In genomic region chr6:134352786-134353480, GRCh38 we compare ENCODE assay signal across 9 cellular contexts. TPM values are rescaled to one million over a fixed set of nuclear protein-coding genes. Genes with fewer than 3 reads are reported as not detected.
A peak's percentile ranks its signal among the peaks of the same experiment; 100 is the strongest.
DNase-seq lines count a peak whose midpoint lies in the region; ATAC-seq and TF ChIP-seq lines count a peak whose summit lies in the region.
"Had no signal": no experiment of that assay in that cellular context is flagged by ENCODE, and none has a peak within 500 bp of the region (broad histone marks: within the 10 kb centered on the region; RNA-seq: fewer than 3 reads in every experiment).

No MANE protein-coding gene starts in this region.

- POLR2A ChIA-PET in CD4-positive, alpha-beta T cell (lab: Charles Lee), result interaction anchor here (0.7 to 2.7 kb wide), 5 partner anchors 18 to 175 kb away, joined by 3 to 7 read pairs (median 3); partner anchors contain the start of gene SGK1

- no peaks in the 10 kb centered on the region for H3K36me3 Mint-ChIP-seq in CD4-positive, alpha-beta T cell (ENCODE audit: low read depth)
- peaks cover 3% of the 10 kb centered on the region for H3K36me3 Mint-ChIP-seq in activated naive CD8-positive, alpha-beta T cell
- H3K36me3 Mint-ChIP-seq in endodermal cell (ENCODE audit: low read depth), result no peaks in the 10 kb centered on the region
- no peaks in the 10 kb centered on the region for H3K36me3 Mint-ChIP-seq in natural killer cell treated with Interleukin-12 subunit alpha and Interleukin-12 subunit beta and Interleukin-15 and Interleukin-18, amount 100 ng/mL, for 72 hours

- H3K27ac ChIP-seq in CD4-positive, alpha-beta T cell (ENCODE audit: low read depth, low read length), result no peak overlapping the region
- no peak overlapping the region for H3K27ac ChIP-seq in endodermal cell (ENCODE audit: low read depth, low read length)

- no peak overlapping the region for H3K4me3 Mint-ChIP-seq in CD4-positive, alpha-beta T cell
- peak overlapping the region; percentile 71 for H3K4me3 Mint-ChIP-seq in activated naive CD8-positive, alpha-beta T cell
- no peak overlapping the region for H3K4me3 Mint-ChIP-seq in endodermal cell
- H3K4me3 Mint-ChIP-seq in natural killer cell treated with Interleukin-12 subunit alpha and Interleukin-12 subunit beta and Interleukin-15 and Interleukin-18, amount 100 ng/mL, for 72 hours, result no peak overlapping the region

- H3K27me3 ChIP-seq in CD4-positive, alpha-beta T cell (ENCODE audit: control insufficient read depth, insufficient read depth, low read length), result no peaks in the 10 kb centered on the region
- H3K27me3 ChIP-seq in endodermal cell (ENCODE audit: control insufficient read depth, insufficient read depth, low read length, poor library complexity, severe bottlenecking), result peaks cover 33% of the 10 kb centered on the region

- no peaks in the 10 kb centered on the region for H3K27me3 Mint-ChIP-seq in CD4-positive, alpha-beta T cell
- H3K27me3 Mint-ChIP-seq in activated naive CD8-positive, alpha-beta T cell, result no peaks in the 10 kb centered on the region
- H3K27me3 Mint-ChIP-seq in endodermal cell (ENCODE audit: insufficient read depth), result peaks cover 24% of the 10 kb centered on the region
- peaks cover 2 to 7% of the 10 kb centered on the region in 2 donors for H3K27me3 Mint-ChIP-seq in natural killer cell treated with Interleukin-12 subunit alpha and Interleukin-12 subunit beta and Interleukin-15 and Interleukin-18, amount 100 ng/mL, for 72 hours

- no peak for ATAC-seq in CD4-positive, alpha-beta T cell (ENCODE audit: poor library complexity)
- no peak for ATAC-seq in natural killer cell treated with Interleukin-12 subunit alpha and Interleukin-12 subunit beta and Interleukin-15 and Interleukin-18, amount 100 ng/mL, for 72 hours

- peaks cover 27% of the 10 kb centered on the region for H3K4me1 Mint-ChIP-seq in CD4-positive, alpha-beta T cell (ENCODE audit: low read depth)
- H3K4me1 Mint-ChIP-seq in activated naive CD8-positive, alpha-beta T cell (ENCODE audit: low read depth), result peaks cover 26% of the 10 kb centered on the region
- peaks cover 5% of the 10 kb centered on the region for H3K4me1 Mint-ChIP-seq in endodermal cell
- H3K4me1 Mint-ChIP-seq in natural killer cell treated with Interleukin-12 subunit alpha and Interleukin-12 subunit beta and Interleukin-15 and Interleukin-18, amount 100 ng/mL, for 72 hours (ENCODE audit: low read depth in 2 of 2), result peaks cover 0 to 3% of the 10 kb centered on the region in 2 donors

- no peak for DNase-seq in CD4-positive, alpha-beta T cell
- DNase-seq in LHCN-M2 (ENCODE audit: low read depth) (peak; percentile 86), myocyte (ENCODE audit: low read depth) (peak; percentile 61), cerebellar nuclear complex (lab: John Stamatoyannopoulos, UW) (no peak), NCI-H82 treated with DMSO at 0.1 percent for 48 hours (lab: John Stamatoyannopoulos, UW; ENCODE audit: unreplicated experiment) (no peak), endodermal cell (no peak)
- no peak for DNase-seq in natural killer cell treated with Interleukin-12 subunit alpha and Interleukin-12 subunit beta and Interleukin-15 and Interleukin-18, amount 100 ng/mL, for 72 hours (ENCODE audit: low spot score)
- DNase-seq: RPMI8226 had no signal

- H3K4me3 ChIP-seq in endodermal cell (ENCODE audit: low read length), result no peak overlapping the region

- H3K36me3 ChIP-seq in endodermal cell (ENCODE audit: control insufficient read depth, insufficient read depth, low read length), result no peaks in the 10 kb centered on the region

- CTCF ChIA-PET in CD4-positive, alpha-beta T cell (lab: Charles Lee), result interaction anchor here (1.1 kb wide), 1 partner anchor 288 kb away, joined by 3 read pairs; no protein-coding TSS in a partner anchor

- peak overlapping the region; percentile 84 for H3K27ac Mint-ChIP-seq in CD4-positive, alpha-beta T cell
- peak overlapping the region; percentile 83 for H3K27ac Mint-ChIP-seq in activated naive CD8-positive, alpha-beta T cell
- H3K27ac Mint-ChIP-seq in endodermal cell, result no peak overlapping the region
- peak overlapping the region in 1 of 2 donors; percentile 44 for H3K27ac Mint-ChIP-seq in natural killer cell treated with Interleukin-12 subunit alpha and Interleukin-12 subunit beta and Interleukin-15 and Interleukin-18, amount 100 ng/mL, for 72 hours

- H3K4me1 ChIP-seq in endodermal cell (ENCODE audit: control insufficient read depth, insufficient read depth, low read length), result no peaks in the 10 kb centered on the region

- no peak for TF ChIP-seq CTCF in CD4-positive, alpha-beta T cell (IDR thresholded peaks at IDR 0.05)
- TF ChIP-seq CTCF in endodermal cell (conservative IDR thresholded peaks at IDR 0.05), result no peak

- WGBS in endodermal cell (ENCODE audit: insufficient coverage in 1 of 2, insufficient read length in 1 of 2), 2 experiments, result 76 to 83% methylated on average over 1 to 4 of the region's 4 CpGs

- intact Hi-C loops in CD4-positive, alpha-beta T cell (cut with DNase I, micrococcal nuclease), result loop anchor here in 1 of 2 experiments (10.0 kb wide), 1 partner anchor 108 kb away; no protein-coding TSS in a partner anchor

- H3K9me3 ChIP-seq in CD4-positive, alpha-beta T cell (ENCODE audit: control insufficient read depth, low read length), result peaks cover 11% of the 10 kb centered on the region
- H3K9me3 ChIP-seq in endodermal cell (ENCODE audit: control insufficient read depth, low read length), result peaks cover 14% of the 10 kb centered on the region

- no peak overlapping the region for H3K9ac ChIP-seq in endodermal cell (ENCODE audit: extremely low read depth, low read length, poor library complexity, severe bottlenecking)

- H3K9me3 Mint-ChIP-seq in CD4-positive, alpha-beta T cell, result peaks cover 3% of the 10 kb centered on the region
- H3K9me3 Mint-ChIP-seq in activated naive CD8-positive, alpha-beta T cell (ENCODE audit: low read depth), result peaks cover 3% of the 10 kb centered on the region
- H3K9me3 Mint-ChIP-seq in endodermal cell, result peaks cover 23% of the 10 kb centered on the region
- peaks cover 3% of the 10 kb centered on the region for H3K9me3 Mint-ChIP-seq in natural killer cell treated with Interleukin-12 subunit alpha and Interleukin-12 subunit beta and Interleukin-15 and Interleukin-18, amount 100 ng/mL, for 72 hours

RNA-seq across cellular contexts. Expression of gene SGK1, which starts 35.0 kb away (rescaled TPM):
- 100 to 1,000 TPM; 117 to 120 TPM for total RNA-seq in CD4-positive, alpha-beta T cell
- total RNA-seq in LHCN-M2 (2014; rRNA removed), result 11.5 and 14.9 TPM in 2 replicates
- polyA plus RNA-seq in LHCN-M2 (2012), result 25.2 TPM
- 16.7 and 28.0 TPM in 2 replicates for total RNA-seq in myocyte
- 30.9 TPM for polyA plus RNA-seq in myocyte (2012)
- 10 to 100 TPM in 1 of 2 donors, 1 to 10 TPM in 1; 9.7 to 13.0 TPM for total RNA-seq in endodermal cell
- polyA plus RNA-seq in endodermal cell (2013, experiment 1 of 2), result 7.5 TPM
- 8.0 TPM for polyA plus RNA-seq in endodermal cell (2013, experiment 2 of 2)
- 100 to 1,000 TPM; 117 to 119 TPM for total RNA-seq in natural killer cell treated with Interleukin-12 subunit alpha and Interleukin-12 subunit beta and Interleukin-15 and Interleukin-18, amount 100 ng/mL, for 72 hours

Comparison
In these comparisons a context has a peak if more than half of its experiments do, and no peak if none do; other contexts are left out.
1. DNase-seq: peak in LHCN-M2 (single experiment) and myocyte (single experiment); none in CD4-positive, alpha-beta T cell (0 of 10), cerebellar nuclear complex (0 of 2), NCI-H82 treated with DMSO at 0.1 percent for 48 hours (single experiment), endodermal cell (single experiment) and natural killer cell treated with Interleukin-12 subunit alpha and Interleukin-12 subunit beta and Interleukin-15 and Interleukin-18, amount 100 ng/mL, for 72 hours (single experiment).